In genomic region chr13:104671901-104672300, GRCh38 we compare ENCODE assay signal across 27 cellular contexts.
DNase-seq lines count a peak whose midpoint lies in the region; TF ChIP-seq lines count a peak whose summit lies in the region.
"Had no signal": no experiment of that assay in that cellular context is flagged by ENCODE, and none has a peak within 500 bp of the region (broad histone marks: within the 10 kb centered on the region; RNA-seq: fewer than 3 reads in every experiment).

No MANE protein-coding gene starts in this region.

- no peak for DNase-seq in NCI-H2227 (lab: John Stamatoyannopoulos, UW; ENCODE audit: unreplicated experiment)
- DNase-seq: 8988T; ACHN; AML-193; BE2C; C1 segment of cervical spinal cord; Caco-2; Calu3; CD4-positive, alpha-beta memory T cell; CD4-positive, alpha-beta T cell; CD4-positive, CD25-positive, alpha-beta regulatory T cell; CD8-positive, alpha-beta memory T cell; CD8-positive, alpha-beta T cell; COR-L47; DMS 273 treated with DMSO at 0.1 percent for 48 hours; DMS153; DMS53; DMS79; DMS79 treated with DMSO at 0.1 percent for 48 hours; DND-41; EL had no signal

- TF ChIP-seq RAD21 in neural cell (conservative IDR thresholded peaks at IDR 0.05) = no peak

- TF ChIP-seq CTCF in neural cell (IDR thresholded peaks at IDR 0.05; ENCODE audit: poor library complexity, severe bottlenecking) = no peak

- no peak overlapping the region for H3K9ac ChIP-seq in neural cell (ENCODE audit: low read length)
- H3K9ac ChIP-seq: BLaER1; BLaER1 treated with 17β-estradiol and CSF1 and Interleukin-3, amounts not matched to agents 10 nM and 100 nM had no signal

- no peaks in the 10 kb centered on the region for H3K27me3 ChIP-seq in neural cell (ENCODE audit: insufficient read depth, low read depth, low read length)
- H3K27me3 ChIP-seq: BE2C; BLaER1; BLaER1 treated with 17β-estradiol and CSF1 and Interleukin-3, amounts not matched to agents 10 nM and 100 nM had no signal

- no peak overlapping the region for H3K27ac ChIP-seq in neural cell (ENCODE audit: low read length)
- H3K27ac ChIP-seq: 22Rv1; A549; BLaER1; BLaER1 treated with 17β-estradiol and CSF1 and Interleukin-3, amounts not matched to agents 10 nM and 100 nM; C4-2B had no signal

- peak; percentile 86 for TF ChIP-seq EP300 in neural cell (conservative IDR thresholded peaks at IDR 0.05; ENCODE audit: poor library complexity, severe bottlenecking)

- no peaks in the 10 kb centered on the region for H3K36me3 ChIP-seq in neural cell (ENCODE audit: insufficient read depth, low read length)
- H3K36me3 ChIP-seq: BE2C; BLaER1; BLaER1 treated with 17β-estradiol and CSF1 and Interleukin-3, amounts not matched to agents 10 nM and 100 nM had no signal

- no peak overlapping the region for H2AFZ ChIP-seq in neural cell (ENCODE audit: low read depth, low read length)

- H3K4me2 ChIP-seq in neural cell (ENCODE audit: low read length) = no peak overlapping the region
- H3K4me2 ChIP-seq: A549; BLaER1; BLaER1 treated with 17β-estradiol and CSF1 and Interleukin-3, amounts not matched to agents 10 nM and 100 nM had no signal

- H4K20me1 ChIP-seq in neural cell (ENCODE audit: insufficient read depth) = no peaks in the 10 kb centered on the region
- H4K20me1 ChIP-seq: BLaER1; BLaER1 treated with 17β-estradiol and CSF1 and Interleukin-3, amounts not matched to agents 10 nM and 100 nM had no signal

- no peaks in the 10 kb centered on the region for H3K79me2 ChIP-seq in neural cell (replicated peaks; ENCODE audit: insufficient read depth, low read length)

- H3K9me3 ChIP-seq in neural cell (ENCODE audit: low read length) = no peaks in the 10 kb centered on the region
- H3K9me3 ChIP-seq: A549; BE2C; BLaER1; BLaER1 treated with 17β-estradiol and CSF1 and Interleukin-3, amounts not matched to agents 10 nM and 100 nM; Caco-2 had no signal

- H3K9me2 ChIP-seq in neural cell (ENCODE audit: insufficient read depth, low read length) = no peaks in the 10 kb centered on the region

- no peaks in the 10 kb centered on the region for H3F3A ChIP-seq in neural cell (ENCODE audit: insufficient read depth, low read length, poor library complexity, severe bottlenecking)

- no peak overlapping the region for H3K4me3 ChIP-seq in neural cell (ENCODE audit: low read length)
- H3K4me3 ChIP-seq: A549; BLaER1; BLaER1 treated with 17β-estradiol and CSF1 and Interleukin-3, amounts not matched to agents 10 nM and 100 nM had no signal

TF ChIP-seq in neural cell, 6 proteins besides CTCF, POLR2A, EP300 and RAD21:
- no peak for TF ChIP-seq TAF1 (IDR thresholded peaks at IDR 0.05; ENCODE audit: low read depth)
- TF ChIP-seq POLR2AphosphoS5 (IDR thresholded peaks at IDR 0.05) = peak; percentile 72
